In the genomic region with DNA sequence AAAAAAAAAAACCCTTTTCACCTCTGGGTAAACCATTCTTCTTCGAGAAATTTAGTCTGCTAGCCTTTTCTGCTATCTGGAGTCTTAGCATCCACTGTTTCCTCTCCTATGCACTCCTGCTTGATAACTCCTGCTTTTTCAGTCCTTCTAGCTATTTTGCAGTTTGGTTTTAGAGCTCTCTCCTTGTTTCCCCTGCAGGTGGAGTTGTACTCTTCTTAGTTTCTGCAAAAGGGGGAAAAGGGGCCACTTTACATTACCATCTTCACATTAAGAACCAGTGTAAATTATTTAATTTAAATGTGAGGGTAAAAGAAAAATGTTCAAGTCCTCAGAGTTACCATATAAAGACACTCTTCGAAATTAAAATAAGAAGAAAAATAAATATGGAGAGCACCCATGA, we compare ENCODE assay signal across 1 cellular context.
TF ChIP-seq lines count a peak whose summit lies in the region.

No MANE protein-coding gene starts in this region.

TF ChIP-seq in HepG2, 621 proteins besides CTCF, POLR2A, EP300 and RAD21:
- no peak for TF ChIP-seq BRD4 (CRISPR knock-in tag; IDR thresholded peaks at IDR 0.05)
- peak; percentile 21; the same call in 1 of the 2 replicates for TF ChIP-seq STAG1 (CRISPR knock-in tag; IDR thresholded peaks at IDR 0.05)
- TF ChIP-seq CEBPB (IDR thresholded peaks at IDR 0.05; ENCODE audit: borderline replicate concordance, low read depth, low read length): no peak
- TF ChIP-seq KMT2B (CRISPR knock-in tag; IDR thresholded peaks at IDR 0.05): no peak
- TF ChIP-seq ZNF598 (CRISPR knock-in tag; IDR thresholded peaks at IDR 0.05; ENCODE audit: borderline replicate concordance): no peak
